Comparison of ENCODE assay signal across 31 cellular contexts in the genomic region with DNA sequence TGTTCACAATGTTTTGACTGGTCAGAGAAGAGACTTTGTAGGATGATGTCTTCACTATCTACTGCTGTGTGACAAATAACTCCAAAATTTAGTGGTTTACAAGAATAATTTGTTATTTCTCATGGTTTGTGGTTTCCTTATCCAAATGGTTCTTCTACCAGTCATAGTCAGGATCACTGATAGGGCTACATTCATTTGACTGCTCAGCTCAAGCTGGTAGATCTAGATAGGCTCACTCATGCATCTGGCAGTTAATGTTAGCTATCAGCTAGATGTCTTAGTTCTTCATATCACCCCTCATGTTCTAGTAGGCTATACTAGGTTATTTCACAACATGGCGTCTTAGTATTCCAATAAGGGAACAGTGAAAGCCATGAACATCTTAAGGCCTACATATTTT.
"Had no signal": no experiment of that assay in that cellular context is flagged by ENCODE, and none has a peak within 500 bp of the region (broad histone marks: within the 10 kb centered on the region; RNA-seq: fewer than 3 reads in every experiment).

No MANE protein-coding gene starts in this region.

- H3K27me3 ChIP-seq: ascending aorta, esophagus muscularis mucosa, foreskin keratinocyte, gastrocnemius medialis, heart right ventricle, hepatocyte had no signal

- H3K79me2 ChIP-seq: hepatocyte had no signal

- FAIRE-seq: bronchial epithelial cell, TTC549 had no signal

- H3K4me2 ChIP-seq: hepatocyte had no signal

- H3K4me3 ChIP-seq: ascending aorta, coronary artery, dorsolateral prefrontal cortex, esophagus muscularis mucosa, gastrocnemius medialis, heart right ventricle, hepatocyte had no signal

- H3K36me3 ChIP-seq: ascending aorta, esophagus muscularis mucosa, gastrocnemius medialis, heart right ventricle had no signal

- H2AFZ ChIP-seq: hepatocyte had no signal

- H3K27ac ChIP-seq: ascending aorta, coronary artery, dorsolateral prefrontal cortex, esophagus muscularis mucosa, foreskin keratinocyte, gastrocnemius medialis, heart right ventricle, hepatocyte, VCaP had no signal

- DNase-seq: activated CD4-positive, alpha-beta memory T cell treated with anti-CD3 and anti-CD28 coated beads, Interleukin-2, amount 10 ng/mL, durations not matched to agents 7 days and 5 days; activated CD4-positive, alpha-beta T cell treated with anti-CD3 and anti-CD28 coated beads for 1 hour; activated CD4-positive, alpha-beta T cell treated with anti-CD3 and anti-CD28 coated beads for 4 hours; activated CD4-positive, alpha-beta T cell treated with anti-CD3 and anti-CD28 coated beads, Interleukin-2, amount 10 ng/mL, durations not matched to agents 7 days and 5 days; activated CD4-positive, alpha-beta T cell treated with anti-CD3 and anti-CD28 coated beads, Interleukin-2, amount 50 U/mL, for 4 hours; activated CD8-positive, alpha-beta memory T cell treated with anti-CD3 and anti-CD28 coated beads, Interleukin-2, amount 50 U/mL, for 48 hours; activated gamma-delta T cell; activated naive CD4-positive, alpha-beta T cell; activated naive CD4-positive, alpha-beta T cell treated with anti-CD3 and anti-CD28 coated beads, Interleukin-2, amount 10 ng/mL, durations not matched to agents 7 days and 5 days; activated naive CD8-positive, alpha-beta T cell treated with anti-CD3 and anti-CD28 coated beads, Interleukin-2, amount 10 ng/mL, durations not matched to agents 7 days and 5 days; activated T-cell treated with anti-CD3 and anti-CD28 coated beads for 4 hours; activated T-cell treated with anti-CD3 and anti-CD28 coated beads, Interleukin-2, amount 50 U/mL, for 24 hours; activated T-cell treated with anti-CD3 and anti-CD28 coated beads, Interleukin-2, amount 50 U/mL, for 72 hours; dorsolateral prefrontal cortex; effector memory CD4-positive, alpha-beta T cell; endodermal cell; foreskin keratinocyte; gastrocnemius medialis; heart right ventricle; T-helper 1 cell; T-helper 17 cell; T1000 had no signal

- ATAC-seq: activated naive CD4-positive, alpha-beta T cell treated with anti-CD3 and anti-CD28 coated beads, Interleukin-2, amount 50 U/mL, for 72 hours; activated T-cell treated with anti-CD3 and anti-CD28 coated beads, Interleukin-2, amount 50 U/mL, for 72 hours; foreskin keratinocyte; gastrocnemius medialis; heart right ventricle; T-helper 17 cell; WTC11 had no signal

- H3K4me1 ChIP-seq: ascending aorta, esophagus muscularis mucosa, foreskin keratinocyte, gastrocnemius medialis, heart right ventricle had no signal

- H3K9me3 ChIP-seq: ascending aorta, gastrocnemius medialis had no signal
